In genomic region chr12:125203145-125203765, GRCh38 we compare ENCODE assay signal across 9 cellular contexts. TPM values are rescaled to one million over a fixed set of nuclear protein-coding genes. Genes with fewer than 3 reads are reported as not detected.
A peak's percentile ranks its signal among the peaks of the same experiment; 100 is the strongest.
DNase-seq lines count a peak whose midpoint lies in the region; ATAC-seq, FAIRE-seq and TF ChIP-seq lines count a peak whose summit lies in the region.
"Had no signal": no experiment of that assay in that cellular context is flagged by ENCODE, and none has a peak within 500 bp of the region (broad histone marks: within the 10 kb centered on the region; RNA-seq: fewer than 3 reads in every experiment).

No MANE protein-coding gene starts in this region.

- no peak for FAIRE-seq in HTR-8/SVneo (lab: Jason Lieb, UNC)

- TF ChIP-seq RAD21 in Ishikawa (IDR thresholded peaks at IDR 0.05; ENCODE audit: low read depth) = peak; percentile 37; the same call in 1 of the 2 replicates

- no peak overlapping the region for H3K4me3 Mint-ChIP-seq in brain
- H3K4me3 Mint-ChIP-seq: CD4-positive, CD25-positive, alpha-beta regulatory T cell had no signal

- ATAC-seq in HG03025 (IDR thresholded peaks at IDR 0.05; ENCODE audit: low FRiP score, unreplicated experiment) = no peak

- no peak for TF ChIP-seq EP300 in Ishikawa (IDR thresholded peaks at IDR 0.05; ENCODE audit: borderline replicate concordance)

- H3K4me1 Mint-ChIP-seq in brain = no peaks in the 10 kb centered on the region
- H3K4me1 Mint-ChIP-seq: CD4-positive, CD25-positive, alpha-beta regulatory T cell had no signal

- peaks cover 22 to 31% (median 24%) of the 10 kb centered on the region in 5 experiments for H3K9me3 Mint-ChIP-seq in brain

- H3K27me3 Mint-ChIP-seq in brain = peaks cover 10% of the 10 kb centered on the region

- peak overlapping the region in 1 of 5 experiments; percentile 39 for H3K27ac Mint-ChIP-seq in brain
- H3K27ac Mint-ChIP-seq: CD4-positive, CD25-positive, alpha-beta regulatory T cell had no signal

- peaks cover 10% of the 10 kb centered on the region for H3K36me3 Mint-ChIP-seq in brain
- H3K36me3 Mint-ChIP-seq: CD4-positive, CD25-positive, alpha-beta regulatory T cell had no signal

- DNase-seq in NCI-H146 (lab: John Stamatoyannopoulos, UW) (peak; percentile 30), NCI-H146 treated with DMSO at 0.1 percent for 48 hours (lab: John Stamatoyannopoulos, UW; ENCODE audit: unreplicated experiment) (no peak), retina (peak; percentile 22), HTR-8/SVneo (ENCODE audit: insufficient read length, low spot score) (no peak)
- DNase-seq in activated CD4-positive, alpha-beta T cell treated with anti-CD3 and anti-CD28 coated beads, Interleukin-2, amount 50 U/mL, for 48 hours = no peak
- DNase-seq: CD4-positive, CD25-positive, alpha-beta regulatory T cell had no signal

- peak; percentile 36 to 61 for TF ChIP-seq CTCF in brain (conservative IDR thresholded peaks at IDR 0.05)

TF ChIP-seq in Ishikawa, 13 proteins besides CTCF, POLR2A, EP300 and RAD21:
- TF ChIP-seq ZBTB7A (IDR thresholded peaks at IDR 0.05; ENCODE audit: low read depth) (no peak), CEBPB (IDR thresholded peaks at IDR 0.05) (no peak)

RNA-seq across cellular contexts. Expression of gene TMEM132B, which starts 17.1 kb away (rescaled TPM):
- 2.3 TPM for polyA plus RNA-seq in brain (ENCODE audit: insufficient read depth, low read depth, low replicate concordance)
- polyA plus RNA-seq: CD4-positive, CD25-positive, alpha-beta regulatory T cell had no signal

Comparison
In these comparisons a context has a peak if more than half of its experiments do, and no peak if none do; other contexts are left out.
1. DNase-seq: peak in NCI-H146 (single experiment) and retina (single experiment); none in NCI-H146 treated with DMSO at 0.1 percent for 48 hours (single experiment), HTR-8/SVneo (single experiment) and activated CD4-positive, alpha-beta T cell treated with anti-CD3 and anti-CD28 coated beads, Interleukin-2, amount 50 U/mL, for 48 hours (0 of 2).